Comparison of ENCODE assay signal across 8 cellular contexts in the genomic region with DNA sequence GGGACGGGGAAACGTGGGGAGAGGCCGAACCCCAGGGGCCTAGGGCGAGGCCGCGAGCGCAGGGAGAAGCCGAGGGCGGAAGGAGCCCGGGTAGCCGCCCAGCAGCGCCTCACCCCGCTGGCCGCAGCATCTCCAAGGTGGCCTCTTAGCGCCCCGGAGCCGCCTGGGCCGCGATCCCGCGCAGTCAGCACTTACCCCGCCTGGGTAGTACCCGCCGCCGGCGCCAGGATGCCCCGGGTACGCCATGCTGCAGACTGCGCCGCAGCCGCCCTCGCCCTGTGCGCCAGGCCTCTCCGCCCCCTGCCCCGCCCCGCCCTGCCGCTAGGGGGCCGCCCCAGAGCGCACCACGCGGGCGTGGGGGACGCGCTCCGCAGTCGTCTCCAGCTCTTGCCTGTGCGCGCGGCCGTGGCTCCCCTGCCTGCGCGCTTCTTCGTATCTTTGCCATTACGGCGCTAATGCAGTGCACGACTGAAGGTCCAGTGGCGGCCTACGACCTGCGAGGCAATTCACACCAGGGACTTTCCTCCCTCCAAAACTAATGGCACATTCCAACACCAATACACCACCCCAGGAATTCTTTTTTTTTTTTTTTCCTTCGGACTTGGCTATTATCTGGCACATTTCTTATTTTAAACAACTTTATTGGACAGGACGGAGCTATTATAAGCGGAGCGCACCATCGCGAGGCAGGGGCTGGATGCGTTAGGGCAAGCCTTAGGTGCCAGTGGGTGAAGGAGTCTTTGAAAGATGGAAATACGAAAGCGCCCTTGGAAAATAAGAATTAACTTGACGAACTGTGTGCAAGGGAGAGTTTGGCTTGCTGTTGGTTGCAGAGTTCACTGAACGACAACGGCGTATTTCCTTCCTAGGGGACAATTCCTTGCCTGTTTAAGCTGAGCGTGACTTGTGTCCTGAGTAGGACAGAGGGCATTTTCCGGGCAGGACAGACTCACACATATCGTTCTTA. TPM values are rescaled to one million over a fixed set of nuclear protein-coding genes. Genes with fewer than 3 reads are reported as not detected.
A peak's percentile ranks its signal among the peaks of the same experiment; 100 is the strongest.
DNase-seq lines count a peak whose midpoint lies in the region; ATAC-seq and TF ChIP-seq lines count a peak whose summit lies in the region.

A gene with protein sequence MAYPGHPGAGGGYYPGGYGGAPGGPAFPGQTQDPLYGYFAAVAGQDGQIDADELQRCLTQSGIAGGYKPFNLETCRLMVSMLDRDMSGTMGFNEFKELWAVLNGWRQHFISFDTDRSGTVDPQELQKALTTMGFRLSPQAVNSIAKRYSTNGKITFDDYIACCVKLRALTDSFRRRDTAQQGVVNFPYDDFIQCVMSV (minus strand): TSS at position 258 of the 967 bp plus-strand sequence. CDS start 12 bp downstream, at position 246.

- H3K4me1 ChIP-seq in right atrium auricular region (peaks cover 0 to 20% of the 10 kb centered on the region in 2 donors), rectal smooth muscle tissue (ENCODE audit: control insufficient read depth, insufficient read depth, low read length) (peaks cover 4% of the 10 kb centered on the region), vagina (peaks cover 36% of the 10 kb centered on the region)

- peaks cover 6% of the 10 kb centered on the region for H3K27me3 Mint-ChIP-seq in T-helper 17 cell

- peak within 1 kb of the TSS; percentile 92 for H3K27ac ChIP-seq in right atrium auricular region
- H3K27ac ChIP-seq in rectal smooth muscle tissue (ENCODE audit: low read depth, low read length), result peak within 1 kb of the TSS; percentile 76
- peak within 1 kb of the TSS; percentile 87 for H3K27ac ChIP-seq in vagina

- H3K9me3 ChIP-seq in T-helper 17 cell (ENCODE audit: control insufficient read depth, low read length, poor library complexity, severe bottlenecking), result no peaks in the 10 kb centered on the region
- no peaks in the 10 kb centered on the region for H3K9me3 ChIP-seq in right atrium auricular region
- no peaks in the 10 kb centered on the region for H3K9me3 ChIP-seq in vagina

- H3K4me1 Mint-ChIP-seq in T-helper 17 cell, result peaks cover 24% of the 10 kb centered on the region

- H3K36me3 Mint-ChIP-seq in T-helper 17 cell (ENCODE audit: low read depth), result no peaks in the 10 kb centered on the region

- intact Hi-C loops in vagina (cut with DNase I), result no loop called here

- H3K4me3 Mint-ChIP-seq in T-helper 17 cell, result peak within 1 kb of the TSS; percentile 98

- DNase-seq in NCI-H1417 treated with DMSO at 0.1 percent for 48 hours (lab: John Stamatoyannopoulos, UW) (peak; percentile 83), T-helper 17 cell (peak; percentile 90 to 95 (median 93)), amygdala (lab: John Stamatoyannopoulos, UW) (peak; percentile 28 to 91 (median 76)), right atrium auricular region (ENCODE audit: low spot score) (peak; percentile 74), vagina (ENCODE audit: extremely low spot score in 2 of 2) (no peak)

- H3K27me3 ChIP-seq in right atrium auricular region (no peaks in the 10 kb centered on the region), rectal smooth muscle tissue (ENCODE audit: control insufficient read depth, insufficient read depth, low read length) (no peaks in the 10 kb centered on the region), vagina (no peaks in the 10 kb centered on the region)

- ATAC-seq in HG02840 (IDR thresholded peaks at IDR 0.05; ENCODE audit: low FRiP score, unreplicated experiment), result peak; percentile 66
- ATAC-seq in T-helper 17 cell, result peak; percentile 97

- peak within 1 kb of the TSS; percentile 78 for H3K9ac ChIP-seq in rectal smooth muscle tissue (ENCODE audit: low read length)

- TF ChIP-seq POLR2A in GM15510 (IDR thresholded peaks at IDR 0.05; ENCODE audit: borderline replicate concordance, extremely low read depth, insufficient read length), result peak; percentile 90
- TF ChIP-seq POLR2A in vagina (IDR thresholded peaks at IDR 0.05), result peak in 1 of 2 donors; percentile 67

- peaks cover 19% of the 10 kb centered on the region for H3K36me3 ChIP-seq in right atrium auricular region
- H3K36me3 ChIP-seq in rectal smooth muscle tissue (ENCODE audit: control insufficient read depth, insufficient read depth, low read length), result peaks cover 6% of the 10 kb centered on the region
- H3K36me3 ChIP-seq in vagina, result peaks cover 0 to 12% of the 10 kb centered on the region in 2 donors

- H3K4me3 ChIP-seq in right atrium auricular region (peak within 1 kb of the TSS; percentile 92 to 97), rectal smooth muscle tissue (ENCODE audit: low read length) (peak within 1 kb of the TSS; percentile 55), vagina (peak within 1 kb of the TSS; percentile 79 to 98)

- TF ChIP-seq CTCF in right atrium auricular region (IDR thresholded peaks at IDR 0.05) (peak; percentile 87 to 93), vagina (IDR thresholded peaks at IDR 0.05) (peak; percentile 29 to 79 (median 58))

- H3K27ac Mint-ChIP-seq in T-helper 17 cell, result peak within 1 kb of the TSS; percentile 98

RNA-seq across cellular contexts. Expression of the gene that starts here (rescaled TPM):
- total RNA-seq in T-helper 17 cell (10 to 100 TPM; 58.1 to 65.8 TPM), right atrium auricular region (10 to 100 TPM; 42.5 to 63.4 TPM), vagina (53.0 TPM)

Comparison
In these comparisons a context has a peak if more than half of its experiments do, and no peak if none do; other contexts are left out.
1. DNase-seq: peak in NCI-H1417 treated with DMSO at 0.1 percent for 48 hours (single experiment), T-helper 17 cell (3 of 3), amygdala (56 of 56) and right atrium auricular region (single experiment); none in vagina (0 of 2).
2. Peak in every context shown above with its lines, with median percentiles within 50 percentile points of each other: H3K27ac ChIP-seq and H3K4me3 ChIP-seq.